In genomic region chr15:74136584-74137543, GRCh38 we compare ENCODE assay signal across 9 cellular contexts. TPM values are rescaled to one million over a fixed set of nuclear protein-coding genes. Genes with fewer than 3 reads are reported as not detected.
A peak's percentile ranks its signal among the peaks of the same experiment; 100 is the strongest.
DNase-seq lines count a peak whose midpoint lies in the region; ATAC-seq, FAIRE-seq and TF ChIP-seq lines count a peak whose summit lies in the region.
"Had no signal": no experiment of that assay in that cellular context is flagged by ENCODE, and none has a peak within 500 bp of the region (broad histone marks: within the 10 kb centered on the region; RNA-seq: fewer than 3 reads in every experiment).

No MANE protein-coding gene starts in this region.

- POLR2A ChIA-PET in activated CD4-positive, alpha-beta T cell treated with anti-CD3 and anti-CD28 coated beads for 36 hours (lab: Charles Lee) = no interaction called here

- H3K4me2 ChIP-seq in keratinocyte (ENCODE audit: control insufficient read depth, extremely low read depth, insufficient read depth, low read depth, low read length) = peak overlapping the region; percentile 14

- no peak for DNase-seq in activated CD4-positive, alpha-beta T cell treated with anti-CD3 and anti-CD28 coated beads for 36 hours
- DNase-seq in activated CD4-positive, alpha-beta T cell treated with anti-CD3 and anti-CD28 coated beads, Interleukin-2, amount 50 U/mL, for 48 hours = no peak
- no peak for DNase-seq in activated T-helper 1 cell treated with anti-CD3 and anti-CD28 coated beads, Interleukin-12 subunit alpha, Interleukin-12 subunit beta, Interleukin-2, Interleukin-4 antibody, amounts not matched to agents 30 ng/mL and 10 ng/mL and 1 ng/mL, durations not matched to agents 14 hours and 24 hours and 36 hours (ENCODE audit: low spot score)
- no peak for DNase-seq in keratinocyte (ENCODE audit: low read depth, low spot score)
- no peak for DNase-seq in SIG-M5 treated with dmso at 0.1 percent for 504 hours (lab: John Stamatoyannopoulos, UW; ENCODE audit: unreplicated experiment)

- peaks cover 22% of the 10 kb centered on the region for H3K4me1 Mint-ChIP-seq in activated CD4-positive, alpha-beta T cell treated with anti-CD3 and anti-CD28 coated beads for 36 hours
- peaks cover 16% of the 10 kb centered on the region for H3K4me1 Mint-ChIP-seq in activated T-helper 1 cell treated with anti-CD3 and anti-CD28 coated beads, Interleukin-12 subunit alpha, Interleukin-12 subunit beta, Interleukin-2, Interleukin-4 antibody, amounts not matched to agents 30 ng/mL and 10 ng/mL and 1 ng/mL, durations not matched to agents 14 hours and 24 hours and 36 hours (ENCODE audit: low read depth)

- H3K9me3 Mint-ChIP-seq in activated CD4-positive, alpha-beta T cell treated with anti-CD3 and anti-CD28 coated beads for 36 hours (ENCODE audit: low read depth) = no peaks in the 10 kb centered on the region
- H3K9me3 Mint-ChIP-seq in activated T-helper 1 cell treated with anti-CD3 and anti-CD28 coated beads, Interleukin-12 subunit alpha, Interleukin-12 subunit beta, Interleukin-2, Interleukin-4 antibody, amounts not matched to agents 30 ng/mL and 10 ng/mL and 1 ng/mL, durations not matched to agents 14 hours and 24 hours and 36 hours = no peaks in the 10 kb centered on the region

- ATAC-seq in activated CD4-positive, alpha-beta T cell treated with anti-CD3 and anti-CD28 coated beads for 36 hours = no peak
- ATAC-seq in GM21619 (IDR thresholded peaks at IDR 0.05; ENCODE audit: unreplicated experiment) = no peak
- ATAC-seq in HG03108 (IDR thresholded peaks at IDR 0.05; ENCODE audit: unreplicated experiment) = no peak

- CTCF ChIA-PET in activated CD4-positive, alpha-beta T cell treated with anti-CD3 and anti-CD28 coated beads for 36 hours (lab: Charles Lee) = no interaction called here

- peaks cover 6% of the 10 kb centered on the region for H4K20me1 ChIP-seq in keratinocyte (ENCODE audit: control insufficient read depth, extremely low read depth, insufficient read depth, low read length)

- H3K36me3 Mint-ChIP-seq in activated CD4-positive, alpha-beta T cell treated with anti-CD3 and anti-CD28 coated beads for 36 hours (ENCODE audit: low read depth) = no peaks in the 10 kb centered on the region
- no peaks in the 10 kb centered on the region for H3K36me3 Mint-ChIP-seq in activated T-helper 1 cell treated with anti-CD3 and anti-CD28 coated beads, Interleukin-12 subunit alpha, Interleukin-12 subunit beta, Interleukin-2, Interleukin-4 antibody, amounts not matched to agents 30 ng/mL and 10 ng/mL and 1 ng/mL, durations not matched to agents 14 hours and 24 hours and 36 hours (ENCODE audit: low read depth)

- WGBS in thymus = 11% methylated on average over 40 of the region's 40 CpGs

- H3K4me3 Mint-ChIP-seq in activated CD4-positive, alpha-beta T cell treated with anti-CD3 and anti-CD28 coated beads for 36 hours = peak overlapping the region; percentile 47
- H3K4me3 Mint-ChIP-seq in activated T-helper 1 cell treated with anti-CD3 and anti-CD28 coated beads, Interleukin-12 subunit alpha, Interleukin-12 subunit beta, Interleukin-2, Interleukin-4 antibody, amounts not matched to agents 30 ng/mL and 10 ng/mL and 1 ng/mL, durations not matched to agents 14 hours and 24 hours and 36 hours = peak overlapping the region; percentile 52

- no peak for FAIRE-seq in keratinocyte (lab: Jason Lieb, UNC)

- H3K9ac ChIP-seq in keratinocyte (ENCODE audit: control insufficient read depth, extremely low read depth, insufficient read depth, low read length) = no peak overlapping the region

- intact Hi-C loops in activated CD4-positive, alpha-beta T cell treated with anti-CD3 and anti-CD28 coated beads for 36 hours (cut with DNase I, micrococcal nuclease) = no loop called here
- intact Hi-C loops in activated T-helper 1 cell treated with anti-CD3 and anti-CD28 coated beads, Interleukin-12 subunit alpha, Interleukin-12 subunit beta, Interleukin-2, Interleukin-4 antibody, amounts not matched to agents 30 ng/mL and 10 ng/mL and 1 ng/mL, durations not matched to agents 14 hours and 24 hours and 36 hours (cut with micrococcal nuclease) = no loop called here

- H2AFZ ChIP-seq in keratinocyte (ENCODE audit: control insufficient read depth, low read length) = no peak overlapping the region

- dilution Hi-C loops in keratinocyte (cut with MboI; ENCODE audit: extremely low pct_ligation_motif_present, low sequenced_read_pairs) = no loop called here

- peaks cover 63% of the 10 kb centered on the region for H3K27me3 Mint-ChIP-seq in activated CD4-positive, alpha-beta T cell treated with anti-CD3 and anti-CD28 coated beads for 36 hours
- peaks cover 64% of the 10 kb centered on the region for H3K27me3 Mint-ChIP-seq in activated T-helper 1 cell treated with anti-CD3 and anti-CD28 coated beads, Interleukin-12 subunit alpha, Interleukin-12 subunit beta, Interleukin-2, Interleukin-4 antibody, amounts not matched to agents 30 ng/mL and 10 ng/mL and 1 ng/mL, durations not matched to agents 14 hours and 24 hours and 36 hours (ENCODE audit: insufficient read depth)

- no peaks in the 10 kb centered on the region for H3K36me3 ChIP-seq in keratinocyte (ENCODE audit: control insufficient read depth in 2 of 2, extremely low read depth in 1 of 2, insufficient read depth in 2 of 2, low read length in 2 of 2)
- H3K36me3 ChIP-seq in thymus (ENCODE audit: control insufficient read depth, insufficient read depth) = no peaks in the 10 kb centered on the region
- H3K36me3 ChIP-seq: neutrophil had no signal

- peaks cover 74% of the 10 kb centered on the region for H3K27me3 ChIP-seq in keratinocyte (ENCODE audit: control insufficient read depth, extremely low read depth, insufficient read depth, low read length)
- peaks cover 73% of the 10 kb centered on the region for H3K27me3 ChIP-seq in thymus (ENCODE audit: control insufficient read depth, insufficient read depth)

- no peaks in the 10 kb centered on the region for H3K9me1 ChIP-seq in keratinocyte (ENCODE audit: control insufficient read depth, extremely low read depth, insufficient read depth, low read length)

- H3K27ac Mint-ChIP-seq in activated CD4-positive, alpha-beta T cell treated with anti-CD3 and anti-CD28 coated beads for 36 hours = no peak overlapping the region
- H3K27ac Mint-ChIP-seq in activated T-helper 1 cell treated with anti-CD3 and anti-CD28 coated beads, Interleukin-12 subunit alpha, Interleukin-12 subunit beta, Interleukin-2, Interleukin-4 antibody, amounts not matched to agents 30 ng/mL and 10 ng/mL and 1 ng/mL, durations not matched to agents 14 hours and 24 hours and 36 hours = peak overlapping the region; percentile 40

- H3K4me3 ChIP-seq in keratinocyte (ENCODE audit: control insufficient read depth in 2 of 3, extremely low read depth in 1 of 3, insufficient read depth in 2 of 3, low read depth in 1 of 3, low read length in 3 of 3) (no peak overlapping the region), thymus (ENCODE audit: low read length) (peak overlapping the region; percentile 42)

- H3K4me1 ChIP-seq in keratinocyte (ENCODE audit: control insufficient read depth, extremely low read depth, insufficient read depth, low read length) (peaks cover 7% of the 10 kb centered on the region), thymus (ENCODE audit: control insufficient read depth, insufficient read depth, low read length) (peaks cover 4% of the 10 kb centered on the region)

- H3K9me3 ChIP-seq in keratinocyte (ENCODE audit: control insufficient read depth, low read depth, low read length) = no peaks in the 10 kb centered on the region
- H3K9me3 ChIP-seq in thymus (ENCODE audit: control insufficient read depth) = peaks cover 5% of the 10 kb centered on the region
- H3K9me3 ChIP-seq: neutrophil had no signal

- TF ChIP-seq CTCF in keratinocyte (optimal IDR thresholded peaks at IDR 0.05 in 1 of 3, IDR thresholded peaks at IDR 0.05 in 1 of 3, conservative IDR thresholded peaks at IDR 0.05 in 1 of 3; ENCODE audit: extremely low read depth in 1 of 3, insufficient read depth in 2 of 3, low read length in 3 of 3) = no peak

- no peak overlapping the region for H3K27ac ChIP-seq in keratinocyte (ENCODE audit: control insufficient read depth, insufficient read depth, low read length)
- no peak overlapping the region for H3K27ac ChIP-seq in thymus (ENCODE audit: low read depth)
- H3K27ac ChIP-seq: neutrophil had no signal

- H3K79me2 ChIP-seq in keratinocyte (ENCODE audit: control insufficient read depth, insufficient read depth, low read length) = no peaks in the 10 kb centered on the region

RNA-seq across cellular contexts. Expression of gene ISLR2, which starts 6.5 kb away (rescaled TPM):
- under 1 TPM in 1 of 2 experiments, not detected in 1; 0.05 TPM for total RNA-seq in activated CD4-positive, alpha-beta T cell treated with anti-CD3 and anti-CD28 coated beads for 36 hours
- total RNA-seq in activated T-helper 1 cell treated with anti-CD3 and anti-CD28 coated beads, Interleukin-12 subunit alpha, Interleukin-12 subunit beta, Interleukin-2, Interleukin-4 antibody, amounts not matched to agents 30 ng/mL and 10 ng/mL and 1 ng/mL, durations not matched to agents 14 hours and 24 hours and 36 hours = not detected in 2 replicates
- not detected in 3 replicates for polyA plus RNA-seq in keratinocyte
- not detected for polyA plus RNA-seq in keratinocyte (2011; ENCODE audit: low read depth)
- not detected in 2 replicates for polyA plus RNA-seq in keratinocyte (2011; cell fraction: cytosol; rRNA removed)
- 0.03 TPM in 1 of 2 replicates, not detected in the other for polyA plus RNA-seq in keratinocyte (2011; cell fraction: nucleus; rRNA removed)
- not detected in 2 replicates for polyA plus RNA-seq in keratinocyte (2012; ENCODE audit: low replicate concordance)
- polyA minus RNA-seq in keratinocyte = not detected in 3 replicates
- polyA minus RNA-seq in keratinocyte (2011; cell fraction: cytosol; rRNA and poly(A)+ RNA removed) = not detected
- not detected in 2 replicates for polyA minus RNA-seq in keratinocyte (2011; cell fraction: nucleus; rRNA and poly(A)+ RNA removed)
- 0.98 TPM for polyA plus RNA-seq in thymus

RNA-seq across cellular contexts. Expression of gene ISLR, which starts 36.6 kb away (rescaled TPM):
- total RNA-seq in activated CD4-positive, alpha-beta T cell treated with anti-CD3 and anti-CD28 coated beads for 36 hours = not detected
- total RNA-seq in activated T-helper 1 cell treated with anti-CD3 and anti-CD28 coated beads, Interleukin-12 subunit alpha, Interleukin-12 subunit beta, Interleukin-2, Interleukin-4 antibody, amounts not matched to agents 30 ng/mL and 10 ng/mL and 1 ng/mL, durations not matched to agents 14 hours and 24 hours and 36 hours = not detected in 2 replicates
- polyA plus RNA-seq in keratinocyte (not detected in 3 replicates), thymus (11.0 TPM)
- not detected for polyA plus RNA-seq in keratinocyte (2011; ENCODE audit: low read depth)
- not detected in 2 replicates for polyA plus RNA-seq in keratinocyte (2011; cell fraction: cytosol; rRNA removed)
- not detected in 2 replicates for polyA plus RNA-seq in keratinocyte (2011; cell fraction: nucleus; rRNA removed)
- not detected in 2 replicates for polyA plus RNA-seq in keratinocyte (2012; ENCODE audit: low replicate concordance)
- not detected in 3 replicates for polyA minus RNA-seq in keratinocyte
- not detected for polyA minus RNA-seq in keratinocyte (2011; cell fraction: cytosol; rRNA and poly(A)+ RNA removed)
- not detected in 2 replicates for polyA minus RNA-seq in keratinocyte (2011; cell fraction: nucleus; rRNA and poly(A)+ RNA removed)

RNA-seq across cellular contexts. Expression of gene GOLGA6A, which starts 54.5 kb away (rescaled TPM):
- total RNA-seq in activated CD4-positive, alpha-beta T cell treated with anti-CD3 and anti-CD28 coated beads for 36 hours = not detected
- not detected in 2 replicates for total RNA-seq in activated T-helper 1 cell treated with anti-CD3 and anti-CD28 coated beads, Interleukin-12 subunit alpha, Interleukin-12 subunit beta, Interleukin-2, Interleukin-4 antibody, amounts not matched to agents 30 ng/mL and 10 ng/mL and 1 ng/mL, durations not matched to agents 14 hours and 24 hours and 36 hours
- not detected in 3 replicates for polyA plus RNA-seq in keratinocyte
- polyA plus RNA-seq in keratinocyte (2011; ENCODE audit: low read depth) = not detected
- polyA plus RNA-seq in keratinocyte (2011; cell fraction: cytosol; rRNA removed) = not detected in 2 replicates
- not detected in 2 replicates for polyA plus RNA-seq in keratinocyte (2011; cell fraction: nucleus; rRNA removed)
- 0.21 TPM in 1 of 2 replicates, not detected in the other for polyA plus RNA-seq in keratinocyte (2012; ENCODE audit: low replicate concordance)
- not detected in 3 replicates for polyA minus RNA-seq in keratinocyte
- polyA minus RNA-seq in keratinocyte (2011; cell fraction: cytosol; rRNA and poly(A)+ RNA removed) = not detected
- not detected in 2 replicates for polyA minus RNA-seq in keratinocyte (2011; cell fraction: nucleus; rRNA and poly(A)+ RNA removed)
- polyA plus RNA-seq in thymus = 0.09 TPM
